Comparison of ENCODE assay signal across 8 cellular contexts in genomic region chr3:45224824-45225464, GRCh38. TPM values are rescaled to one million over a fixed set of nuclear protein-coding genes. Genes with fewer than 3 reads are reported as not detected.
A peak's percentile ranks its signal among the peaks of the same experiment; 100 is the strongest.
DNase-seq lines count a peak whose midpoint lies in the region; ATAC-seq and FAIRE-seq lines count a peak whose summit lies in the region.

No MANE protein-coding gene starts in this region.

- ATAC-seq in central memory CD8-positive, alpha-beta T cell (replicated peaks; ENCODE audit: extremely low read depth, poor library complexity, severe bottlenecking): no peak
- ATAC-seq in GM19463 (IDR thresholded peaks at IDR 0.05; ENCODE audit: unreplicated experiment): no peak

- H3K36me3 ChIP-seq in CD8-positive, alpha-beta memory T cell (ENCODE audit: insufficient read depth, low read length): no peaks in the 10 kb centered on the region

- H3K4me3 ChIP-seq in CD8-positive, alpha-beta memory T cell (ENCODE audit: low read length): no peak overlapping the region
- H3K4me3 ChIP-seq in skeletal muscle cell (ENCODE audit: low read depth, low read length): peak overlapping the region; percentile 70

- peak overlapping the region; percentile 79 to 91 (median 85) for H3K4me3 Mint-ChIP-seq in CD8-positive, alpha-beta memory T cell
- H3K4me3 Mint-ChIP-seq in central memory CD8-positive, alpha-beta T cell: peak overlapping the region; percentile 80

- H3K4me1 ChIP-seq in CD8-positive, alpha-beta memory T cell (ENCODE audit: insufficient read depth, low read length): peaks cover 15% of the 10 kb centered on the region

- H3K27me3 ChIP-seq in CD8-positive, alpha-beta memory T cell (ENCODE audit: insufficient read depth, low read length, poor library complexity, severe bottlenecking): peaks cover 27% of the 10 kb centered on the region

- peaks cover 0 to 2% (median 0%) of the 10 kb centered on the region in 3 donors for H3K36me3 Mint-ChIP-seq in CD8-positive, alpha-beta memory T cell
- H3K36me3 Mint-ChIP-seq in central memory CD8-positive, alpha-beta T cell (ENCODE audit: insufficient read depth): peaks cover 3% of the 10 kb centered on the region

- DNase-seq in CD8-positive, alpha-beta memory T cell: peak in 1 of 5 donors; percentile 16
- DNase-seq in GM19239 (ENCODE audit: insufficient read length, low spot score) (peak; percentile 64), HTR-8/SVneo (ENCODE audit: insufficient read length, low spot score) (peak; percentile 75), SK-N-DZ (ENCODE audit: low spot score) (peak; percentile 51), iris pigment epithelial cell (ENCODE audit: low read depth) (peak; percentile 78), skeletal muscle cell (ENCODE audit: low read depth) (peak; percentile 33)
- DNase-seq in central memory CD8-positive, alpha-beta T cell (ENCODE audit: low spot score in 2 of 2): no peak

- FAIRE-seq in GM19239 (lab: Jason Lieb, UNC) (no peak), HTR-8/SVneo (lab: Jason Lieb, UNC) (peak; percentile 92)

- H3K9me3 Mint-ChIP-seq in CD8-positive, alpha-beta memory T cell: no peaks in the 10 kb centered on the region
- no peaks in the 10 kb centered on the region for H3K9me3 Mint-ChIP-seq in central memory CD8-positive, alpha-beta T cell

- peaks cover 11 to 18% (median 15%) of the 10 kb centered on the region in 3 donors for H3K4me1 Mint-ChIP-seq in CD8-positive, alpha-beta memory T cell
- H3K4me1 Mint-ChIP-seq in central memory CD8-positive, alpha-beta T cell: peaks cover 12% of the 10 kb centered on the region

- peak overlapping the region in 2 of 8 donors; percentile 17 to 43 for H3K27ac Mint-ChIP-seq in CD8-positive, alpha-beta memory T cell
- no peak overlapping the region for H3K27ac Mint-ChIP-seq in central memory CD8-positive, alpha-beta T cell (ENCODE audit: low read depth)

- POLR2A ChIA-PET in CD8-positive, alpha-beta memory T cell (lab: Charles Lee): no interaction called here

- H3K27me3 Mint-ChIP-seq in CD8-positive, alpha-beta memory T cell: peaks cover 67 to 82% of the 10 kb centered on the region in 2 donors
- peaks cover 89% of the 10 kb centered on the region for H3K27me3 Mint-ChIP-seq in central memory CD8-positive, alpha-beta T cell

- H3K9me3 ChIP-seq in CD8-positive, alpha-beta memory T cell (ENCODE audit: low read length): no peaks in the 10 kb centered on the region

- H3K27ac ChIP-seq in CD8-positive, alpha-beta memory T cell (ENCODE audit: low read depth, low read length): no peak overlapping the region

- CTCF ChIA-PET in CD8-positive, alpha-beta memory T cell (lab: Charles Lee): interaction anchor here (1.9 kb wide), 1 partner anchor 184 kb away, joined by 4 read pairs; no protein-coding TSS in a partner anchor

RNA-seq across cellular contexts. Expression of gene TMEM158, which starts 1.1 kb away (rescaled TPM):
- under 1 TPM; 0.11 to 0.13 TPM for total RNA-seq in CD8-positive, alpha-beta memory T cell
- not detected for polyA plus RNA-seq in CD8-positive, alpha-beta memory T cell
- polyA plus RNA-seq in SK-N-DZ (2014; cell fraction: cytosol; rRNA removed): 0.97 and 2.4 TPM in 2 replicates
- 1.0 TPM in 2 replicates for polyA plus RNA-seq in SK-N-DZ (2014; cell fraction: nucleus; rRNA removed)

Comparison
In these comparisons a context has a peak if more than half of its experiments do, and no peak if none do; other contexts are left out.
1. DNase-seq: peak in GM19239 (single experiment), HTR-8/SVneo (single experiment), SK-N-DZ (single experiment), iris pigment epithelial cell (single experiment) and skeletal muscle cell (single experiment); none in central memory CD8-positive, alpha-beta T cell (0 of 2).